In genomic region chr13:66748712-66749111, GRCh38 we compare ENCODE assay signal across 23 cellular contexts.
DNase-seq lines count a peak whose midpoint lies in the region; ATAC-seq, FAIRE-seq and TF ChIP-seq lines count a peak whose summit lies in the region.
"Had no signal": no experiment of that assay in that cellular context is flagged by ENCODE, and none has a peak within 500 bp of the region (broad histone marks: within the 10 kb centered on the region; RNA-seq: fewer than 3 reads in every experiment).

No MANE protein-coding gene starts in this region.

- no peak overlapping the region for H3K27ac Mint-ChIP-seq in activated naive CD4-positive, alpha-beta T cell treated with anti-CD3 and anti-CD28 coated beads for 36 hours

- ATAC-seq in foreskin keratinocyte, result peak; percentile 32
- ATAC-seq in HG02588 (IDR thresholded peaks at IDR 0.05; ENCODE audit: unreplicated experiment), result no peak
- ATAC-seq: A549, GM12878, K562, PC-3 had no signal

- no peaks in the 10 kb centered on the region for H3K27me3 ChIP-seq in foreskin keratinocyte

- TF ChIP-seq CTCF in foreskin keratinocyte (conservative IDR thresholded peaks at IDR 0.05), result no peak

- CTCF ChIA-PET in activated naive CD4-positive, alpha-beta T cell treated with anti-CD3 and anti-CD28 coated beads for 36 hours (lab: Charles Lee), result interaction anchor here (0.6 kb wide), 1 partner anchor 235 kb away, joined by 4 read pairs; no protein-coding TSS in a partner anchor

- H3K27me3 Mint-ChIP-seq in activated naive CD4-positive, alpha-beta T cell treated with anti-CD3 and anti-CD28 coated beads for 36 hours (ENCODE audit: low read depth), result no peaks in the 10 kb centered on the region

- H3K4me1 ChIP-seq in foreskin keratinocyte, result no peaks in the 10 kb centered on the region
- H3K4me1 ChIP-seq: A549 had no signal

- no peak overlapping the region for H3K4me3 Mint-ChIP-seq in activated naive CD4-positive, alpha-beta T cell treated with anti-CD3 and anti-CD28 coated beads for 36 hours

- intact Hi-C loops in activated naive CD4-positive, alpha-beta T cell treated with anti-CD3 and anti-CD28 coated beads for 36 hours (cut with micrococcal nuclease), result loop anchor here (1.0 kb wide), 1 partner anchor 482 kb away; the partner anchor contains the start of gene PCDH9

- H3K36me3 Mint-ChIP-seq in activated naive CD4-positive, alpha-beta T cell treated with anti-CD3 and anti-CD28 coated beads for 36 hours (ENCODE audit: low read depth), result no peaks in the 10 kb centered on the region

- peaks cover 10% of the 10 kb centered on the region for H3K9me3 Mint-ChIP-seq in activated naive CD4-positive, alpha-beta T cell treated with anti-CD3 and anti-CD28 coated beads for 36 hours

- no peak for TF ChIP-seq POLR2A in H54 (IDR thresholded peaks at IDR 0.05; ENCODE audit: low read depth, low read length)

- H3K4me1 Mint-ChIP-seq in activated naive CD4-positive, alpha-beta T cell treated with anti-CD3 and anti-CD28 coated beads for 36 hours (ENCODE audit: low read depth), result no peaks in the 10 kb centered on the region

- no peak overlapping the region for H3K27ac ChIP-seq in foreskin keratinocyte
- H3K27ac ChIP-seq: A549 had no signal

- FAIRE-seq in H54 (lab: Jason Lieb, UNC), result no peak
- FAIRE-seq: A549, GM12878, GM18507, K562 had no signal

- DNase-seq in activated naive CD4-positive, alpha-beta T cell treated with anti-CD3 and anti-CD28 coated beads for 36 hours, result peak; percentile 25
- DNase-seq in activated naive CD4-positive, alpha-beta T cell treated with anti-CD3 and anti-CD28 coated beads, Interleukin-2, amount 50 U/mL, for 16 hours, result no peak
- DNase-seq in ELR (ENCODE audit: low read depth) (peak; percentile 1), foreskin keratinocyte (peak; percentile 0 to 9), renal cortical epithelial cell (ENCODE audit: low read depth) (peak; percentile 21), H54 (ENCODE audit: insufficient read length, low spot score) (no peak), NCI-H187 (lab: John Stamatoyannopoulos, UW) (no peak)
- DNase-seq: C1 segment of cervical spinal cord, DND-41, GDM1, GOT3, MV-4-11, NCI-H1417 treated with DMSO at 0.1 percent for 48 hours, NCI-H2029, NCI-H2171, NCI-H446, NCI-H774, PC-3 had no signal

Comparison
In these comparisons a context has a peak if more than half of its experiments do, and no peak if none do; other contexts are left out.
1. DNase-seq: peak in activated naive CD4-positive, alpha-beta T cell treated with anti-CD3 and anti-CD28 coated beads for 36 hours (single experiment), ELR (single experiment), foreskin keratinocyte (2 of 2) and renal cortical epithelial cell (single experiment); none in activated naive CD4-positive, alpha-beta T cell treated with anti-CD3 and anti-CD28 coated beads, Interleukin-2, amount 50 U/mL, for 16 hours (single experiment), H54 (single experiment) and NCI-H187 (0 of 2).